ENCODE assay signal across 8 cellular contexts in genomic region chr12:96489392-96490056, GRCh38.
DNase-seq lines count a peak whose midpoint lies in the region; ATAC-seq and TF ChIP-seq lines count a peak whose summit lies in the region.

Gene CFAP54, plus strand, starts transcription at chr12:96489577. Its CDS starts 33 bp downstream, at chr12:96489610.

- DNase-seq in AG08396 (ENCODE audit: low spot score) (peak; percentile 92), NCI-H446 (lab: John Stamatoyannopoulos, UW) (peak; percentile 84 to 94), choroid plexus epithelial cell (ENCODE audit: low read depth) (peak; percentile 94), kidney glomerular epithelial cell (lab: John Stamatoyannopoulos, UW) (peak; percentile 89)
- peak; percentile 93 for DNase-seq in activated CD4-positive, alpha-beta T cell treated with anti-CD3 and anti-CD28 coated beads for 1 hour
- peak; percentile 85 to 86 for DNase-seq in stimulated activated CD4-positive, alpha-beta T cell treated with anti-CD3 and anti-CD28 coated beads, Interleukin-15, amount 100 ng/mL, for 48 hours (ENCODE audit: low read depth in 2 of 2)

- peak; percentile 95 for ATAC-seq in GM19023 (IDR thresholded peaks at IDR 0.05; ENCODE audit: unreplicated experiment)
- peak; percentile 93 for ATAC-seq in HG03280 (IDR thresholded peaks at IDR 0.05; ENCODE audit: unreplicated experiment)

- H3K4me3 ChIP-seq in choroid plexus epithelial cell (ENCODE audit: low read depth, low read length), result peak within 1 kb of the TSS; percentile 76

- peak; percentile 89 for TF ChIP-seq CTCF in choroid plexus epithelial cell (conservative IDR thresholded peaks at IDR 0.05; ENCODE audit: low read depth, low read length)

Comparison
In these comparisons a context has a peak if more than half of its experiments do, and no peak if none do; other contexts are left out.
1. Peak in every context shown above with its lines: DNase-seq, ATAC-seq and H3K4me3 ChIP-seq.